In genomic region chr11:2698386-2699184, GRCh38 we compare ENCODE assay signal across 9 cellular contexts. TPM values are rescaled to one million over a fixed set of nuclear protein-coding genes. Genes with fewer than 3 reads are reported as not detected.
DNase-seq lines count a peak whose midpoint lies in the region; ATAC-seq, FAIRE-seq and TF ChIP-seq lines count a peak whose summit lies in the region.
"Had no signal": no experiment of that assay in that cellular context is flagged by ENCODE, and none has a peak within 500 bp of the region (broad histone marks: within the 10 kb centered on the region; RNA-seq: fewer than 3 reads in every experiment).

No MANE protein-coding gene starts in this region.

- H3K4me1 ChIP-seq in GM12878 (ENCODE audit: control insufficient read depth, insufficient read depth, low read length) (no peaks in the 10 kb centered on the region; the same call in 1 of the 2 replicates), lower lobe of right lung (peaks cover under 1% of the 10 kb centered on the region), upper lobe of left lung (peaks cover 3 to 18% (median 10%) of the 10 kb centered on the region in 4 donors)

- TF ChIP-seq POLR2A in GM12878 (IDR thresholded peaks at IDR 0.05; ENCODE audit: low read depth, low read length) (no peak), upper lobe of left lung (IDR thresholded peaks at IDR 0.05) (no peak)

- peak overlapping the region; percentile 73 for H3K4me3 ChIP-seq in GM12878
- peak overlapping the region; percentile 62 for H3K4me3 ChIP-seq in lower lobe of right lung
- peak overlapping the region; percentile 41 to 74 (median 60) for H3K4me3 ChIP-seq in upper lobe of left lung

- CTCF ChIA-PET in GM12878 (lab: Yijun Ruan, JAX): interaction anchor here (1.6 kb wide), 1 partner anchor 166 kb away, joined by 3 read pairs; no protein-coding TSS in a partner anchor

- no peaks in the 10 kb centered on the region for H4K20me1 ChIP-seq in GM12878 (ENCODE audit: control insufficient read depth, insufficient read depth)

- H3K4me2 ChIP-seq in GM12878 (ENCODE audit: control insufficient read depth, insufficient read depth): peak overlapping the region; percentile 73

- H3K4me1 Mint-ChIP-seq in activated T-cell treated with anti-CD3 and anti-CD28 coated beads, Interleukin-2, amount 50 U/mL, for 24 hours (ENCODE audit: low read depth): peaks cover 17% of the 10 kb centered on the region

- intact Hi-C loops in GM12878 (cut with micrococcal nuclease; ENCODE audit: unreplicated experiment): loop anchor here (2.0 kb wide), 1 partner anchor 166 kb away; no protein-coding TSS in a partner anchor
- intact Hi-C loops in lower lobe of right lung (cut with DNase I): no loop called here

- TF ChIP-seq CTCF in GM12878 (IDR thresholded peaks at IDR 0.05 in 2 of 3, conservative IDR thresholded peaks at IDR 0.05 in 1 of 3; ENCODE audit: control insufficient read depth in 2 of 3, extremely low read depth in 1 of 3, insufficient read depth in 1 of 3, low read depth in 3 of 3, low read length in 3 of 3): peak in 1 of 3 experiments; percentile 16; a peak in 1 of 6 replicates
- no peak for TF ChIP-seq CTCF in lower lobe of right lung (IDR thresholded peaks at IDR 0.05)
- TF ChIP-seq CTCF in upper lobe of left lung (IDR thresholded peaks at IDR 0.05): no peak

- 37% methylated on average over 20 of the region's 20 CpGs for WGBS in GM12878 (ENCODE audit: insufficient coverage, insufficient replicate concordance, low lambda C conversion rate, missing lambda C conversion rate)
- WGBS in upper lobe of left lung, 2 donors: 38 to 59% methylated on average over 20 of the region's 20 CpGs

- no peaks in the 10 kb centered on the region; a peak in 1 of 4 replicates for H3K27me3 ChIP-seq in GM12878 (replicated peaks in 1 of 2; ENCODE audit: control insufficient read depth in 2 of 2, insufficient read depth in 2 of 2, low read length in 1 of 2)
- H3K27me3 ChIP-seq in lower lobe of right lung (ENCODE audit: low read depth): no peaks in the 10 kb centered on the region
- no peaks in the 10 kb centered on the region for H3K27me3 ChIP-seq in upper lobe of left lung

- H3K36me3 ChIP-seq in GM12878 (ENCODE audit: control insufficient read depth in 2 of 2, insufficient read depth in 2 of 2, low read length in 1 of 2) (no peaks in the 10 kb centered on the region), lower lobe of right lung (no peaks in the 10 kb centered on the region), upper lobe of left lung (no peaks in the 10 kb centered on the region)

- peak overlapping the region; percentile 72 for H3K27ac ChIP-seq in GM12878 (ENCODE audit: control insufficient read depth, insufficient read depth)
- H3K27ac ChIP-seq in lower lobe of right lung: peak overlapping the region; percentile 92
- peak overlapping the region in 3 of 4 donors; percentile 3 to 97 (median 94) for H3K27ac ChIP-seq in upper lobe of left lung

- H3K79me2 ChIP-seq in GM12878 (ENCODE audit: control insufficient read depth, insufficient read depth, low read length): peaks cover 43% of the 10 kb centered on the region

- POLR2A ChIA-PET in GM12878 (lab: Charles Lee): no interaction called here

- peak overlapping the region; percentile 77 for H3K27ac Mint-ChIP-seq in activated T-cell treated with anti-CD3 and anti-CD28 coated beads, Interleukin-2, amount 50 U/mL, for 24 hours

- H3K36me3 Mint-ChIP-seq in activated T-cell treated with anti-CD3 and anti-CD28 coated beads, Interleukin-2, amount 50 U/mL, for 24 hours (ENCODE audit: low read depth): peaks cover 14% of the 10 kb centered on the region

- peak overlapping the region; percentile 85 for H3K4me3 Mint-ChIP-seq in activated T-cell treated with anti-CD3 and anti-CD28 coated beads, Interleukin-2, amount 50 U/mL, for 24 hours

- in situ Hi-C loops in GM12878 (cut with MboI): no loop called here

- no peaks in the 10 kb centered on the region; the same call in 2 of the 3 replicates for H3K9me3 ChIP-seq in GM12878 (replicated peaks; ENCODE audit: control insufficient read depth, insufficient read depth, low read length)
- H3K9me3 ChIP-seq in lower lobe of right lung: no peaks in the 10 kb centered on the region
- H3K9me3 ChIP-seq in upper lobe of left lung: no peaks in the 10 kb centered on the region

- no peaks in the 10 kb centered on the region for H3K27me3 Mint-ChIP-seq in activated T-cell treated with anti-CD3 and anti-CD28 coated beads, Interleukin-2, amount 50 U/mL, for 24 hours

- H3K9me3 Mint-ChIP-seq in activated T-cell treated with anti-CD3 and anti-CD28 coated beads, Interleukin-2, amount 50 U/mL, for 24 hours: no peaks in the 10 kb centered on the region

- no peak overlapping the region for H2AFZ ChIP-seq in GM12878 (ENCODE audit: control insufficient read depth, low read depth, low read length)

- ATAC-seq in GM12878 (no peak), lower lobe of right lung (no peak), upper lobe of left lung (ENCODE audit: low FRiP score in 2 of 2) (no peak)

- TF ChIP-seq RAD21 in GM12878 (IDR thresholded peaks at IDR 0.05; ENCODE audit: insufficient read depth, low read depth, low read length): no peak

- H3K9ac ChIP-seq in GM12878 (ENCODE audit: control insufficient read depth, insufficient read depth, low read length): peak overlapping the region; percentile 82

- BruUV-seq in GM12878 (replicated peaks; lab: Mats Ljungman, UMichigan): no TSS peak

- RAD21 ChIA-PET in GM12878 (lab: Charles Lee; ENCODE audit: unreplicated experiment): no interaction called here

- FAIRE-seq in GM12878 (lab: Jason Lieb, UNC): no peak

- SMC1A ChIA-PET in GM12878 (lab: Charles Lee; ENCODE audit: uncharacterized antibody, unreplicated experiment): interaction anchor here (1.6 kb wide), 1 partner anchor 189 kb away, joined by 5 read pairs; no protein-coding TSS in a partner anchor

- TF ChIP-seq EP300 in GM12878 (IDR thresholded peaks at IDR 0.05; ENCODE audit: borderline replicate concordance in 1 of 2, control insufficient read depth in 1 of 2, low read depth in 2 of 2, low read length in 2 of 2): no peak
- no peak for TF ChIP-seq EP300 in upper lobe of left lung (IDR thresholded peaks at IDR 0.05)

- DNase-seq in activated T-cell treated with anti-CD3 and anti-CD28 coated beads, Interleukin-2, amount 50 U/mL, for 24 hours: no peak
- no peak for DNase-seq in activated T-cell treated with anti-CD3 and anti-CD28 coated beads, Interleukin-2, amount 50 U/mL, for 1 hour
- DNase-seq in GM12878 (ENCODE audit: low read depth, low spot score) (no peak), lower lobe of right lung (no peak), upper lobe of left lung (no peak), medulla oblongata (ENCODE audit: extremely low spot score) (no peak), NK-92 (lab: John Stamatoyannopoulos, UW; ENCODE audit: unreplicated experiment) (no peak), foreskin melanocyte (no peak)
- DNase-seq: activated CD4-positive, CD25-positive, alpha-beta regulatory T cell treated with anti-CD3 and anti-CD28 coated beads, Interleukin-2, amount 50 U/mL, for 72 hours had no signal

TF ChIP-seq in GM12878, 131 proteins besides CTCF, POLR2A, EP300 and RAD21:
- TF ChIP-seq ZBTB33 (IDR thresholded peaks at IDR 0.05) (no peak), RUNX3 (IDR thresholded peaks at IDR 0.05; ENCODE audit: low read length) (peak; percentile 39; the same call in 1 of the 2 replicates), RELB (IDR thresholded peaks at IDR 0.05; ENCODE audit: low read depth) (0 out of 2 replicates have a peak, but pooled peaks have one; percentile 11)

RNA-seq across cellular contexts. Expression of gene KCNQ1OT1, which starts 1.2 kb away (rescaled TPM):
- 19.7 and 20.8 TPM in 2 replicates for total RNA-seq in GM12878 (2013; cell fraction: nucleolus; rRNA removed)
- total RNA-seq in GM12878 (2014; rRNA removed): 1.1 TPM in 2 replicates
- total RNA-seq in GM12878 (2014; rRNA removed; fragmentation: Illumina TruSeq; extraction: Trizol): 1.6 and 1.7 TPM in 2 replicates
- 1.1 and 1.3 TPM in 2 replicates for total RNA-seq in GM12878 (2021)
- polyA plus RNA-seq in GM12878 (2011; ENCODE audit: low read depth): 0.21 TPM
- 0.22 and 0.27 TPM in 2 replicates for polyA plus RNA-seq in GM12878 (2011; rRNA removed)
- 0.01 and 0.02 TPM in 2 replicates for polyA plus RNA-seq in GM12878 (2011; cell fraction: cytosol; rRNA removed)
- polyA plus RNA-seq in GM12878 (2011; cell fraction: nucleus; rRNA removed): 1.7 and 1.8 TPM in 2 replicates
- 0.31 TPM in 2 replicates for polyA plus RNA-seq in GM12878 (2012)
- 0.35 and 0.36 TPM in 2 replicates for polyA plus RNA-seq in GM12878 (2014; fragmentation: Illumina TruSeq; extraction: Trizol)
- polyA plus RNA-seq in GM12878 (2014; fragmentation: Nextera tagmentation; extraction: Ambion mirVana): under 1 TPM; 0.02 to 0.13 TPM
- 0.31 and 0.34 TPM in 2 replicates for polyA plus RNA-seq in GM12878 (2014; rRNA removed)
- polyA plus RNA-seq in GM12878 (2016; fragmentation: Nextera tagmentation; extraction: Ambion mirVana): under 1 TPM; 0.47 to 0.62 TPM
- 2.4 and 3.0 TPM in 2 replicates for polyA minus RNA-seq in GM12878 (2011; rRNA and poly(A)+ RNA removed)
- polyA minus RNA-seq in GM12878 (2011; cell fraction: cytosol; rRNA and poly(A)+ RNA removed): 0.10 and 0.13 TPM in 2 replicates
- polyA minus RNA-seq in GM12878 (2011; cell fraction: nucleus; rRNA and poly(A)+ RNA removed): 4.2 and 7.3 TPM in 2 replicates
- 1.6 TPM for total RNA-seq in lower lobe of right lung
- 1 to 10 TPM; 1.1 to 6.3 (median 4.1) TPM for total RNA-seq in upper lobe of left lung
